7 cellular contexts compared by ENCODE assay signal in the genomic region with DNA sequence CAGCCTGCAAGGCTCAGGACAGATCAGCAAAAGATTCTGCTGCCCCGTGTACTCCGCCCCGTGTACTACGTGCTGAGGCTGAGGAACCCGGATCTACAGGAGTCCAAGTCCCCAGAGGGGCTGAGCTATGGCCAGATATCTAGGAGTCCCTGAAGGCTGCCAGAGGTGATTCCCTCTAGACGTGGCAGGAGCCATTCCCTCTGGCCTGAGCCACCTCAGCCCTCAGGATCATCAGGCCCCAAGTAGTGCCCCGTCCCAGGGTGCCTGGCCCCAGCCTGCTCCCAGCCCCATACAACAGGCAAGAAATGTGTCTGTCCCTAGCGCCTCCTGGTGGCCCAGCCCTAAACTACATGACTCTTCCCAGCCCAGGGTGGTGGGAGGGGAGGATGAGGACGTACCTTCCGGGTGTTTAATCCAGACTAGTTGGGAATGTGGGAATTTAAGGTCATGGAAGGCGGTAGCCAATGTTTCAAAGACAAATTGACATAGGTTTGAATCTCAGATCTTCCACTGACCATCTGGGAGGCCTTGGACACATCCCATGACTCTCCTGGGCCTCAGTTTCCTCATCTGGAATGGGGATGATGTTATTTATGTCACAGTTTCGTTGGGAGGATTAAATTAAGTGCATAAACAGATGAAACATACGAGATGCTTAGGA. TPM values are rescaled to one million over a fixed set of nuclear protein-coding genes. Genes with fewer than 3 reads are reported as not detected.
DNase-seq lines count a peak whose midpoint lies in the region; ATAC-seq, FAIRE-seq and TF ChIP-seq lines count a peak whose summit lies in the region.

No MANE protein-coding gene starts in this region.

- TF ChIP-seq POLR2A in GM12892 (IDR thresholded peaks at IDR 0.05; ENCODE audit: low read depth, low read length): no peak
- TF ChIP-seq POLR2A in IMR-90 (IDR thresholded peaks at IDR 0.05; ENCODE audit: low read depth, low read length): peak; percentile 41; the same call in 1 of the 2 replicates

- no peaks in the 10 kb centered on the region for H4K20me1 ChIP-seq in IMR-90 (ENCODE audit: insufficient read depth, low read length)

- TF ChIP-seq CTCF in IMR-90 (conservative IDR thresholded peaks at IDR 0.05; ENCODE audit: low read depth, low read length): peak; percentile 91
- peak; percentile 96 for TF ChIP-seq CTCF in fibroblast of villous mesenchyme (IDR thresholded peaks at IDR 0.05; ENCODE audit: insufficient read depth, low read depth, low read length)
- TF ChIP-seq CTCF in omental fat pad (IDR thresholded peaks at IDR 0.05): peak in 2 of 3 donors; percentile 88

- H3K14ac ChIP-seq in IMR-90 (replicated peaks; ENCODE audit: low read depth, low read length): peak overlapping the region; percentile 24; the same call in 1 of the 2 replicates

- 0 out of 2 replicates have a peak overlapping the region, but pooled peaks have one; percentile 13 for H3K9ac ChIP-seq in IMR-90 (ENCODE audit: low read depth, low read length)

- in situ Hi-C loops in IMR-90 (cut with MboI; ENCODE audit: low sequenced_read_pairs): loop anchor here (5.0 to 10.0 kb wide), 3 partner anchors 117 to 284 kb away; no protein-coding TSS in a partner anchor

- peak; percentile 59 for DNase-seq in GM12892 (ENCODE audit: insufficient read length)
- peak; percentile 75 for DNase-seq in IMR-90
- peak; percentile 86 for DNase-seq in RPMI7951 (ENCODE audit: low read depth)
- DNase-seq in activated T-helper 1 cell treated with anti-CD3 and anti-CD28 coated beads, Interleukin-12 subunit alpha, Interleukin-12 subunit beta, Interleukin-2, Interleukin-4 antibody, amounts not matched to agents 30 ng/mL and 10 ng/mL and 1 ng/mL, durations not matched to agents 14 hours and 24 hours and 36 hours (ENCODE audit: low spot score): peak; percentile 76
- peak; percentile 90 for DNase-seq in fibroblast of villous mesenchyme (ENCODE audit: low read depth)
- DNase-seq in omental fat pad (ENCODE audit: low spot score): peak; percentile 94
- peak in 48 of 49 donors; percentile 1 to 80 (median 56) for DNase-seq in substantia nigra (lab: John Stamatoyannopoulos, UW)

- H2AK5ac ChIP-seq in IMR-90 (ENCODE audit: low read depth, low read length): peak overlapping the region; percentile 90

- no TSS peak for BruUV-seq in IMR-90 (replicated peaks; lab: Mats Ljungman, UMichigan)

- H3K4me3 Mint-ChIP-seq in activated T-helper 1 cell treated with anti-CD3 and anti-CD28 coated beads, Interleukin-12 subunit alpha, Interleukin-12 subunit beta, Interleukin-2, Interleukin-4 antibody, amounts not matched to agents 30 ng/mL and 10 ng/mL and 1 ng/mL, durations not matched to agents 14 hours and 24 hours and 36 hours: no peak overlapping the region

- H3K4me1 ChIP-seq in IMR-90 (ENCODE audit: control insufficient read depth, insufficient read depth, low read length): peaks cover 13% of the 10 kb centered on the region

- TF ChIP-seq RAD21 in IMR-90 (IDR thresholded peaks at IDR 0.05; ENCODE audit: low read length): peak; percentile 96

- no peak overlapping the region for H3K4me2 ChIP-seq in IMR-90 (ENCODE audit: low read depth, low read length)

- peak overlapping the region; percentile 73 for H2AK9ac ChIP-seq in IMR-90 (replicated peaks; ENCODE audit: low read depth, low read length, poor library complexity)

- H3K27me3 Mint-ChIP-seq in activated T-helper 1 cell treated with anti-CD3 and anti-CD28 coated beads, Interleukin-12 subunit alpha, Interleukin-12 subunit beta, Interleukin-2, Interleukin-4 antibody, amounts not matched to agents 30 ng/mL and 10 ng/mL and 1 ng/mL, durations not matched to agents 14 hours and 24 hours and 36 hours (ENCODE audit: insufficient read depth): peaks cover 4% of the 10 kb centered on the region

- H3K36me3 ChIP-seq in IMR-90 (ENCODE audit: control insufficient read depth, insufficient read depth, low read length): no peaks in the 10 kb centered on the region

- H4K5ac ChIP-seq in IMR-90 (ENCODE audit: low read depth, low read length): peak overlapping the region; percentile 7

- peaks cover 2% of the 10 kb centered on the region for H3K36me3 Mint-ChIP-seq in activated T-helper 1 cell treated with anti-CD3 and anti-CD28 coated beads, Interleukin-12 subunit alpha, Interleukin-12 subunit beta, Interleukin-2, Interleukin-4 antibody, amounts not matched to agents 30 ng/mL and 10 ng/mL and 1 ng/mL, durations not matched to agents 14 hours and 24 hours and 36 hours (ENCODE audit: low read depth)

- peak overlapping the region; percentile 80 for H2AFZ ChIP-seq in IMR-90 (replicated peaks; ENCODE audit: low read length, poor library complexity)

- peak overlapping the region; percentile 4; the same call in 1 of the 2 replicates for H3K27ac ChIP-seq in IMR-90 (ENCODE audit: insufficient read depth, low read length)
- no peak overlapping the region for H3K27ac ChIP-seq in substantia nigra (ENCODE audit: low read depth, low read length, poor library complexity, severe bottlenecking)

- H2BK20ac ChIP-seq in IMR-90 (ENCODE audit: low read depth, low read length): peak overlapping the region; percentile 92

- 0 out of 2 replicates have a peak overlapping the region, but pooled peaks have one; percentile 32 for H3K56ac ChIP-seq in IMR-90 (ENCODE audit: extremely low read depth, insufficient read depth, low read length)

- no peaks in the 10 kb centered on the region for H3K9me3 Mint-ChIP-seq in activated T-helper 1 cell treated with anti-CD3 and anti-CD28 coated beads, Interleukin-12 subunit alpha, Interleukin-12 subunit beta, Interleukin-2, Interleukin-4 antibody, amounts not matched to agents 30 ng/mL and 10 ng/mL and 1 ng/mL, durations not matched to agents 14 hours and 24 hours and 36 hours

- no peak overlapping the region for H3K27ac Mint-ChIP-seq in activated T-helper 1 cell treated with anti-CD3 and anti-CD28 coated beads, Interleukin-12 subunit alpha, Interleukin-12 subunit beta, Interleukin-2, Interleukin-4 antibody, amounts not matched to agents 30 ng/mL and 10 ng/mL and 1 ng/mL, durations not matched to agents 14 hours and 24 hours and 36 hours

- peaks cover 0 to 4% of the 10 kb centered on the region in 2 experiments; a peak in 2 of 4 replicates for H3K79me1 ChIP-seq in IMR-90 (ENCODE audit: low read depth in 1 of 2, low read length in 2 of 2)

- peak overlapping the region; percentile 1; the same call in 1 of the 2 replicates for H3K18ac ChIP-seq in IMR-90 (ENCODE audit: low read depth, low read length)

- H3K4me3 ChIP-seq in IMR-90 (ENCODE audit: insufficient read depth, low read depth, low read length) (no peak overlapping the region), fibroblast of villous mesenchyme (ENCODE audit: low read depth, low read length) (no peak overlapping the region)

- WGBS in IMR-90 (ENCODE audit: extremely low coverage in 2 of 2, insufficient read length in 1 of 2), 2 experiments: 60% methylated on average over 2 of the region's 13 CpGs; no CpG with 5 or more reads in 1 of the 2 experiments

- H4K91ac ChIP-seq in IMR-90 (ENCODE audit: insufficient read depth, low read depth, low read length): peak overlapping the region; percentile 87

- FAIRE-seq in GM12892 (lab: Jason Lieb, UNC): peak; percentile 65

- H2BK15ac ChIP-seq in IMR-90 (ENCODE audit: low read depth, low read length): peak overlapping the region; percentile 94

- H4K8ac ChIP-seq in IMR-90 (ENCODE audit: low read depth in 2 of 2, low read length in 2 of 2): peak overlapping the region; percentile 59 to 71; a peak in 2 of 4 replicates

- CTCF ChIA-PET in IMR-90 (lab: Yijun Ruan, JAX): no interaction called here

- no peaks in the 10 kb centered on the region for H3K9me1 ChIP-seq in IMR-90 (ENCODE audit: insufficient read depth, low read length)

- POLR2A ChIA-PET in IMR-90 (lab: Charles Lee; ENCODE audit: unreplicated experiment): no interaction called here

- dilution Hi-C loops in IMR-90 (cut with HindIII; ENCODE audit: low sequenced_read_pairs, unreplicated experiment): no loop called here

- peak overlapping the region; percentile 87 for H2BK120ac ChIP-seq in IMR-90 (ENCODE audit: low read depth, low read length)

- H3K4me1 Mint-ChIP-seq in activated T-helper 1 cell treated with anti-CD3 and anti-CD28 coated beads, Interleukin-12 subunit alpha, Interleukin-12 subunit beta, Interleukin-2, Interleukin-4 antibody, amounts not matched to agents 30 ng/mL and 10 ng/mL and 1 ng/mL, durations not matched to agents 14 hours and 24 hours and 36 hours (ENCODE audit: low read depth): peaks cover 25% of the 10 kb centered on the region

- intact Hi-C loops in IMR-90 (cut with micrococcal nuclease): loop anchor here (1.0 to 10.0 kb wide), 6 partner anchors 58 to 284 kb away; a partner anchor contains a TSS
- intact Hi-C loops in activated T-helper 1 cell treated with anti-CD3 and anti-CD28 coated beads, Interleukin-12 subunit alpha, Interleukin-12 subunit beta, Interleukin-2, Interleukin-4 antibody, amounts not matched to agents 30 ng/mL and 10 ng/mL and 1 ng/mL, durations not matched to agents 14 hours and 24 hours and 36 hours (cut with micrococcal nuclease): loop anchor here (1.0 to 10.0 kb wide), 6 partner anchors 73 to 478 kb away; a partner anchor contains a TSS

- H3K9me3 ChIP-seq in IMR-90 (ENCODE audit: control insufficient read depth, insufficient read depth, low read length): no peaks in the 10 kb centered on the region

- H3K27me3 ChIP-seq in IMR-90 (ENCODE audit: control insufficient read depth, insufficient read depth, low read length): no peaks in the 10 kb centered on the region

- 0 out of 2 replicates have a peak overlapping the region, but pooled peaks have one; percentile 7 for H3K23ac ChIP-seq in IMR-90 (ENCODE audit: low read depth, low read length)

- peak; percentile 91 for ATAC-seq in IMR-90 (ENCODE audit: low read depth)
- peak; percentile 66 for ATAC-seq in omental fat pad (ENCODE audit: low FRiP score)

- peak overlapping the region; percentile 71 for H3K4ac ChIP-seq in IMR-90 (ENCODE audit: low read depth, low read length)

- peak overlapping the region; percentile 22 for H2BK5ac ChIP-seq in IMR-90 (ENCODE audit: low read depth, low read length, poor library complexity, severe bottlenecking)

TF ChIP-seq in IMR-90, 13 proteins besides CTCF, POLR2A, EP300 and RAD21:
- TF ChIP-seq SMC3 (IDR thresholded peaks at IDR 0.05; ENCODE audit: low read depth, low read length) (peak; percentile 95), CEBPB (IDR thresholded peaks at IDR 0.05; ENCODE audit: low read depth, low read length) (no peak), MAZ (IDR thresholded peaks at IDR 0.05; ENCODE audit: borderline replicate concordance, low read depth, low read length) (peak; percentile 95)

RNA-seq across cellular contexts. Expression of a gene that starts 49.4 kb away (rescaled TPM):
- polyA plus RNA-seq in GM12892 (2012; ENCODE audit: missing spikeins): 36.9 TPM
- 31.7 and 38.0 TPM in 2 replicates for total RNA-seq in IMR-90 (2012; rRNA removed)
- polyA plus RNA-seq in IMR-90 (2012; rRNA removed): 37.1 and 37.4 TPM in 2 replicates
- polyA plus RNA-seq in IMR-90 (2012; cell fraction: cytosol; rRNA removed): 27.3 and 29.6 TPM in 2 replicates
- polyA plus RNA-seq in IMR-90 (2012; cell fraction: nucleus; rRNA removed; ENCODE audit: low replicate concordance): 35.3 and 62.9 TPM in 2 replicates
- total RNA-seq in RPMI7951 (2014; rRNA removed; shearing (Covaris generic)): 42.1 and 42.2 TPM in 2 replicates
- total RNA-seq in activated T-helper 1 cell treated with anti-CD3 and anti-CD28 coated beads, Interleukin-12 subunit alpha, Interleukin-12 subunit beta, Interleukin-2, Interleukin-4 antibody, amounts not matched to agents 30 ng/mL and 10 ng/mL and 1 ng/mL, durations not matched to agents 14 hours and 24 hours and 36 hours: 60.0 and 60.5 TPM in 2 replicates
- total RNA-seq in fibroblast of villous mesenchyme: 27.1 and 45.3 TPM in 2 replicates
- total RNA-seq in omental fat pad: 100 to 1,000 TPM in 1 of 4 donors, 10 to 100 TPM in 3; 22.2 to 107 (median 42.7) TPM
